Comparison of ENCODE assay signal across 14 cellular contexts in genomic region chr3:31648286-31648968, GRCh38.
"Had no signal": no experiment of that assay in that cellular context is flagged by ENCODE, and none has a peak within 500 bp of the region (broad histone marks: within the 10 kb centered on the region; RNA-seq: fewer than 3 reads in every experiment).

No MANE protein-coding gene starts in this region.

- H3K27me3 Mint-ChIP-seq: stimulated activated naive CD8-positive, alpha-beta T cell treated with anti-CD3 and anti-CD28 coated beads, Interleukin-15, amount 100 ng/mL, for 72 hours had no signal

- H3K36me3 ChIP-seq: cardiac muscle cell, gastrocnemius medialis, uterus had no signal

- H3K4me3 Mint-ChIP-seq: activated T-cell treated with anti-CD3 and anti-CD28 coated beads, Interleukin-2, amount 50 U/mL, for 4 hours; neural crest cell; stimulated activated naive CD8-positive, alpha-beta T cell treated with anti-CD3 and anti-CD28 coated beads, Interleukin-15, amount 100 ng/mL, for 72 hours had no signal

- ATAC-seq: activated T-cell treated with anti-CD3 and anti-CD28 coated beads, Interleukin-2, amount 50 U/mL, for 4 hours; gastrocnemius medialis; left ventricle myocardium superior; stimulated activated naive CD8-positive, alpha-beta T cell treated with anti-CD3 and anti-CD28 coated beads, Interleukin-15, amount 100 ng/mL, for 72 hours had no signal

- H3K27me3 ChIP-seq: cardiac muscle cell, gastrocnemius medialis, testis, uterus had no signal

- H3K9me3 ChIP-seq: testis had no signal

- H3K27ac ChIP-seq: cardiac muscle cell, gastrocnemius medialis, skin epidermis, testis, uterus had no signal

- H3K4me3 ChIP-seq: cardiac muscle cell, gastrocnemius medialis, skin epidermis, testis, uterus had no signal

- H3K4me1 ChIP-seq: testis, uterus had no signal

- DNase-seq: activated gamma-delta T cell; activated T-cell treated with anti-CD3 and anti-CD28 coated beads, Interleukin-2, amount 50 U/mL, for 4 hours; cortex of kidney; effector CD8-positive, alpha-beta T cell; gastrocnemius medialis; islet precursor cell; left ventricle myocardium superior; stimulated activated CD4-positive, alpha-beta T cell treated with anti-CD3 and anti-CD28 coated beads, Interleukin-4, amount 100 ng/mL, for 4 hours; stimulated activated naive CD8-positive, alpha-beta T cell treated with anti-CD3 and anti-CD28 coated beads, Interleukin-15, amount 100 ng/mL, for 72 hours; testis; uterus had no signal

- H3K4me1 Mint-ChIP-seq: neural crest cell; stimulated activated naive CD8-positive, alpha-beta T cell treated with anti-CD3 and anti-CD28 coated beads, Interleukin-15, amount 100 ng/mL, for 72 hours had no signal
